Comparison of ENCODE assay signal across 15 cellular contexts in genomic region chr5:77638204-77638762, GRCh38. TPM values are rescaled to one million over a fixed set of nuclear protein-coding genes. Genes with fewer than 3 reads are reported as not detected.
A peak's percentile ranks its signal among the peaks of the same experiment; 100 is the strongest.
DNase-seq lines count a peak whose midpoint lies in the region; ATAC-seq and TF ChIP-seq lines count a peak whose summit lies in the region.
"Had no signal": no experiment of that assay in that cellular context is flagged by ENCODE, and none has a peak within 500 bp of the region (broad histone marks: within the 10 kb centered on the region; RNA-seq: fewer than 3 reads in every experiment).

Gene OTP (minus strand): TSS chr5:77638713. CDS start chr5:77638549, 164 bp downstream.

- H3K4me3 ChIP-seq in HUES6 (ENCODE audit: low read depth, low read length) (peak within 1 kb of the TSS; percentile 55), neural progenitor cell (peak within 1 kb of the TSS; percentile 40)

- no peak within 1 kb of the TSS for H3K27ac Mint-ChIP-seq in central memory CD8-positive, alpha-beta T cell (ENCODE audit: low read depth)
- no peak within 1 kb of the TSS for H3K27ac Mint-ChIP-seq in neural progenitor cell

- peaks cover under 1% of the 10 kb centered on the region for H3K9me3 Mint-ChIP-seq in central memory CD8-positive, alpha-beta T cell
- H3K9me3 Mint-ChIP-seq in neural progenitor cell: peaks cover 2% of the 10 kb centered on the region

- peak within 1 kb of the TSS; percentile 77 for H3K4me2 ChIP-seq in neural progenitor cell

- peaks cover 51% of the 10 kb centered on the region for H3F3A ChIP-seq in neural progenitor cell (ENCODE audit: low read depth)

- no peak within 1 kb of the TSS for H3K27ac ChIP-seq in HUES6 (ENCODE audit: low read depth, low read length)
- no peak within 1 kb of the TSS for H3K27ac ChIP-seq in neural progenitor cell

- H3K9ac ChIP-seq in HUES6 (ENCODE audit: low read length) (no peak within 1 kb of the TSS), neural progenitor cell (no peak within 1 kb of the TSS)

- peaks cover 100% of the 10 kb centered on the region for H3K27me3 ChIP-seq in HUES6 (ENCODE audit: control insufficient read depth, insufficient read depth, low read length)
- peaks cover 100% of the 10 kb centered on the region for H3K27me3 ChIP-seq in neural progenitor cell

- H3K9me3 ChIP-seq in HUES6 (ENCODE audit: control insufficient read depth, insufficient read depth, low read depth, low read length): no peaks in the 10 kb centered on the region
- no peaks in the 10 kb centered on the region for H3K9me3 ChIP-seq in neural progenitor cell (ENCODE audit: low read depth)

- DNase-seq in NCI-H524 treated with DMSO at 0.1 percent for 48 hours (lab: John Stamatoyannopoulos, UW) (peak; percentile 53), NCI-H524 (lab: John Stamatoyannopoulos, UW) (no peak), neural progenitor cell (ENCODE audit: low spot score) (no peak), ACHN (no peak), cerebellum (ENCODE audit: low spot score) (no peak)
- no peak for DNase-seq in central memory CD8-positive, alpha-beta T cell (ENCODE audit: low spot score in 2 of 2)
- DNase-seq: activated CD4-positive, alpha-beta T cell treated with anti-CD3 and anti-CD28 coated beads for 4 hours; dermis blood vessel endothelial cell; NCI-H2081 had no signal

- peaks cover 16% of the 10 kb centered on the region for H3K4me1 Mint-ChIP-seq in central memory CD8-positive, alpha-beta T cell
- H3K4me1 Mint-ChIP-seq in neural progenitor cell: peaks cover 25% of the 10 kb centered on the region

- TF ChIP-seq CTCF in neural progenitor cell (IDR thresholded peaks at IDR 0.05): no peak

- no peaks in the 10 kb centered on the region for H3K36me3 ChIP-seq in HUES6 (ENCODE audit: control insufficient read depth, insufficient read depth, low read length)
- H3K36me3 ChIP-seq in neural progenitor cell: no peaks in the 10 kb centered on the region

- peaks cover 98% of the 10 kb centered on the region for H4K20me1 ChIP-seq in neural progenitor cell (ENCODE audit: low read depth)

- ATAC-seq in central memory CD8-positive, alpha-beta T cell (replicated peaks; ENCODE audit: extremely low read depth, poor library complexity, severe bottlenecking): no peak
- ATAC-seq in GM19023 (IDR thresholded peaks at IDR 0.05; ENCODE audit: unreplicated experiment): no peak

- no peaks in the 10 kb centered on the region for H3K79me2 ChIP-seq in neural progenitor cell (ENCODE audit: low read depth)

- H2AFZ ChIP-seq in neural progenitor cell (replicated peaks): peak within 1 kb of the TSS; percentile 14

- peaks cover 84% of the 10 kb centered on the region for H3K27me3 Mint-ChIP-seq in central memory CD8-positive, alpha-beta T cell
- H3K27me3 Mint-ChIP-seq in neural progenitor cell (ENCODE audit: insufficient read depth, low read depth): peaks cover 90% of the 10 kb centered on the region

- H3K4me1 ChIP-seq in HUES6 (ENCODE audit: control insufficient read depth, insufficient read depth, low read length) (peaks cover 39% of the 10 kb centered on the region), neural progenitor cell (peaks cover 40% of the 10 kb centered on the region)

- peak within 1 kb of the TSS; percentile 15 for H3K4me3 Mint-ChIP-seq in central memory CD8-positive, alpha-beta T cell
- H3K4me3 Mint-ChIP-seq in neural progenitor cell: peak within 1 kb of the TSS; percentile 41

- peaks cover 16% of the 10 kb centered on the region for H3K36me3 Mint-ChIP-seq in central memory CD8-positive, alpha-beta T cell (ENCODE audit: insufficient read depth)
- no peaks in the 10 kb centered on the region for H3K36me3 Mint-ChIP-seq in neural progenitor cell

- in situ Hi-C loops in ACHN (cut with HindIII; ENCODE audit: low pct_ligation_motif_present, low pct_unique_long_range_greater_than_20kb, low sequenced_read_pairs): no loop called here

RNA-seq across cellular contexts. Expression of gene OTP, which starts in this region (rescaled TPM):
- total RNA-seq in neural progenitor cell (ENCODE audit: low replicate concordance): not detected in 2 replicates
- 0.27 TPM for total RNA-seq in cerebellum
- total RNA-seq: A172, dermis blood vessel endothelial cell, kidney, myocyte, ureter had no signal
